ENCODE assay signal across 24 cellular contexts in the genomic region with DNA sequence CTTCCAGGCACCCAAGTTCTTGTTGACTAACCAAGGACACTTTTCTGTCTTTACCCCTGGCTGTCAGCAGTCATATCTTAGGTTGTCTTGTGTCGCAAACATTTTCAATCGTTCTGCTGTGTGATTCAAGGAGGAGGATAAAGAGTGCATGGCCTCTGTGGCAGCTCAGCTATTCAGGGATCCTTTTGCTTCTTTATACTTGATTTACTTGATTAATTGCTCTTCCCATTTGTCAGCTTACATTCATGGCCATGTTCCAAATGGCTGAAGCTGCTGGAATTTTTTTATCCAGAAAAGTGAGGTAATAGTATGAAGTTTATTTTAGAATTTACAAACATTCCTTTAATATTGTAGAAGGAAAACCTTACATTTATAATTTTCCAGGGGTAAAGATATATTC.
"Had no signal": no experiment of that assay in that cellular context is flagged by ENCODE, and none has a peak within 500 bp of the region (broad histone marks: within the 10 kb centered on the region; RNA-seq: fewer than 3 reads in every experiment).

No MANE protein-coding gene starts in this region.

- H3K27me3 Mint-ChIP-seq: activated CD4-positive, alpha-beta memory T cell treated with anti-CD3 and anti-CD28 coated beads, Interleukin-2, amount 10 ng/mL, durations not matched to agents 7 days and 5 days; activated CD4-positive, alpha-beta T cell treated with anti-CD3 and anti-CD28 coated beads, Interleukin-2, amount 10 ng/mL, durations not matched to agents 24 days and 14 days; activated naive CD4-positive, alpha-beta T cell treated with anti-CD3 and anti-CD28 coated beads, Interleukin-2, amount 10 ng/mL, durations not matched to agents 7 days and 5 days; activated T-cell treated with anti-CD3 and anti-CD28 coated beads, Interleukin-2, amount 50 U/mL, for 24 hours; natural killer cell treated with Interleukin-12 subunit alpha and Interleukin-12 subunit beta and Interleukin-15 and Interleukin-18, amount 100 ng/mL, for 72 hours; T-helper 17 cell had no signal

- H3K9me3 ChIP-seq: body of pancreas, esophagus muscularis mucosa, gastrocnemius medialis, lower lobe of right lung, spleen, testis, transverse colon had no signal

- H3K79me2 ChIP-seq: hepatocyte had no signal

- DNase-seq: activated CD4-positive, alpha-beta memory T cell treated with anti-CD3 and anti-CD28 coated beads, Interleukin-2, amount 10 ng/mL, durations not matched to agents 7 days and 5 days; activated CD4-positive, alpha-beta T cell treated with anti-CD3 and anti-CD28 coated beads, Interleukin-2, amount 10 ng/mL, durations not matched to agents 24 days and 14 days; activated CD8-positive, alpha-beta memory T cell treated with anti-CD3 and anti-CD28 coated beads, Interleukin-2, amount 50 U/mL, for 48 hours; activated gamma-delta T cell; activated naive CD4-positive, alpha-beta T cell treated with anti-CD3 and anti-CD28 coated beads, Interleukin-2, amount 10 ng/mL, durations not matched to agents 7 days and 5 days; activated T-cell treated with anti-CD3 and anti-CD28 coated beads, Interleukin-2, amount 50 U/mL, for 24 hours; body of pancreas; dermis blood vessel endothelial cell; effector CD4-positive, alpha-beta T cell; gastrocnemius medialis; lower lobe of right lung; mesenchymal stem cell; right cardiac atrium; spleen; stimulated activated naive CD4-positive, alpha-beta T cell treated with Interleukin-2 at 50 U/mL for 16 hours; T-helper 17 cell; T1000; testis; transverse colon; WERI-Rb-1 had no signal

- H3K36me3 Mint-ChIP-seq: activated naive CD4-positive, alpha-beta T cell treated with anti-CD3 and anti-CD28 coated beads, Interleukin-2, amount 10 ng/mL, durations not matched to agents 7 days and 5 days; natural killer cell treated with Interleukin-12 subunit alpha and Interleukin-12 subunit beta and Interleukin-15 and Interleukin-18, amount 100 ng/mL, for 72 hours had no signal

- H3K27ac Mint-ChIP-seq: activated CD4-positive, alpha-beta memory T cell treated with anti-CD3 and anti-CD28 coated beads, Interleukin-2, amount 10 ng/mL, durations not matched to agents 7 days and 5 days; activated CD4-positive, alpha-beta T cell treated with anti-CD3 and anti-CD28 coated beads, Interleukin-2, amount 10 ng/mL, durations not matched to agents 24 days and 14 days; activated naive CD4-positive, alpha-beta T cell treated with anti-CD3 and anti-CD28 coated beads, Interleukin-2, amount 10 ng/mL, durations not matched to agents 7 days and 5 days; activated T-cell treated with anti-CD3 and anti-CD28 coated beads, Interleukin-2, amount 50 U/mL, for 24 hours; natural killer cell treated with Interleukin-12 subunit alpha and Interleukin-12 subunit beta and Interleukin-15 and Interleukin-18, amount 100 ng/mL, for 72 hours; T-helper 17 cell had no signal

- H3K27me3 ChIP-seq: body of pancreas, esophagus muscularis mucosa, gastrocnemius medialis, hepatocyte, spleen, testis, transverse colon had no signal

- H3K4me3 Mint-ChIP-seq: activated CD4-positive, alpha-beta memory T cell treated with anti-CD3 and anti-CD28 coated beads, Interleukin-2, amount 10 ng/mL, durations not matched to agents 7 days and 5 days; activated CD4-positive, alpha-beta T cell treated with anti-CD3 and anti-CD28 coated beads, Interleukin-2, amount 10 ng/mL, durations not matched to agents 24 days and 14 days; activated naive CD4-positive, alpha-beta T cell treated with anti-CD3 and anti-CD28 coated beads, Interleukin-2, amount 10 ng/mL, durations not matched to agents 7 days and 5 days; activated T-cell treated with anti-CD3 and anti-CD28 coated beads, Interleukin-2, amount 50 U/mL, for 24 hours; natural killer cell treated with Interleukin-12 subunit alpha and Interleukin-12 subunit beta and Interleukin-15 and Interleukin-18, amount 100 ng/mL, for 72 hours; T-helper 17 cell had no signal

- H3K9me3 Mint-ChIP-seq: activated CD4-positive, alpha-beta memory T cell treated with anti-CD3 and anti-CD28 coated beads, Interleukin-2, amount 10 ng/mL, durations not matched to agents 7 days and 5 days; activated CD4-positive, alpha-beta T cell treated with anti-CD3 and anti-CD28 coated beads, Interleukin-2, amount 10 ng/mL, durations not matched to agents 24 days and 14 days; activated naive CD4-positive, alpha-beta T cell treated with anti-CD3 and anti-CD28 coated beads, Interleukin-2, amount 10 ng/mL, durations not matched to agents 7 days and 5 days; activated T-cell treated with anti-CD3 and anti-CD28 coated beads, Interleukin-2, amount 50 U/mL, for 24 hours; natural killer cell treated with Interleukin-12 subunit alpha and Interleukin-12 subunit beta and Interleukin-15 and Interleukin-18, amount 100 ng/mL, for 72 hours had no signal

- H3K4me1 Mint-ChIP-seq: activated CD4-positive, alpha-beta T cell treated with anti-CD3 and anti-CD28 coated beads, Interleukin-2, amount 10 ng/mL, durations not matched to agents 24 days and 14 days; activated naive CD4-positive, alpha-beta T cell treated with anti-CD3 and anti-CD28 coated beads, Interleukin-2, amount 10 ng/mL, durations not matched to agents 7 days and 5 days had no signal

- H3K4me2 ChIP-seq: hepatocyte had no signal

- H2AFZ ChIP-seq: hepatocyte had no signal

- ATAC-seq: activated CD4-positive, CD25-positive, alpha-beta regulatory T cell treated with anti-CD3 and anti-CD28 coated beads, Interleukin-2, amount 50 U/mL, for 24 hours; body of pancreas; gastrocnemius medialis; lower lobe of right lung; natural killer cell treated with Interleukin-12 subunit alpha and Interleukin-12 subunit beta and Interleukin-15 and Interleukin-18, amount 100 ng/mL, for 72 hours; right cardiac atrium; T-helper 17 cell had no signal

- H3K27ac ChIP-seq: body of pancreas, esophagus muscularis mucosa, gastrocnemius medialis, hepatocyte, lower lobe of right lung, spleen, testis, transverse colon, WERI-Rb-1 had no signal

- H3K4me1 ChIP-seq: testis had no signal
